In the genomic region with DNA sequence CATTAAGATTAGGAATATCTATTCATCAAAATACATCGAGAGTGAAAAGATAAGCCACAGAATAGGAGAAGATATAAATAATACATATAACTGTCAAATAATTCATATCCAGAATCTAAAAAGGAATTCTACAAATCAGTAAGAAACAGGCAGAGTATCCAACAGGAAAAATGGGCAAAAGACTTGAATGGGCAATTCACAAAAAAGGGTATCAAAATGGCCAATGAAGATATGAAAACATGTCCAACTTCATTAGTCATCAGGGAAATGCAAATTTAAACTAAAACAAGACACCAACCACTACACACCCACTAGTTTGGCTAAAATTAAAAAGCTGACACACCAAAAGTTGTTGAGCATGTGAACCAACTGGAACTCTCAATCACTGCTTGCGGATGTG, we compare ENCODE assay signal across 39 cellular contexts.
"Had no signal": no experiment of that assay in that cellular context is flagged by ENCODE, and none has a peak within 500 bp of the region (broad histone marks: within the 10 kb centered on the region; RNA-seq: fewer than 3 reads in every experiment).

No MANE protein-coding gene starts in this region.

- H3K4me3 Mint-ChIP-seq: activated naive CD4-positive, alpha-beta T cell treated with anti-CD3 and anti-CD28 coated beads for 36 hours; activated naive CD4-positive, alpha-beta T cell treated with anti-CD3 and anti-CD28 coated beads, Interleukin-2, amount 10 ng/mL, durations not matched to agents 7 days and 5 days; activated naive CD4-positive, alpha-beta T cell treated with anti-CD3 and anti-CD28 coated beads, Interleukin-2, amount 50 U/mL, for 24 hours; activated naive CD8-positive, alpha-beta T cell; activated naive CD8-positive, alpha-beta T cell treated with anti-CD3 and anti-CD28 coated beads for 36 hours; activated naive CD8-positive, alpha-beta T cell treated with anti-CD3 and anti-CD28 coated beads, Interleukin-2, amount 10 ng/mL, durations not matched to agents 7 days and 5 days; activated naive CD8-positive, alpha-beta T cell treated with anti-CD3 and anti-CD28 coated beads, Interleukin-2, amount 50 U/mL, for 24 hours; activated T-cell treated with anti-CD3 and anti-CD28 coated beads, Interleukin-2, amount 50 U/mL, for 24 hours; activated T-cell treated with anti-CD3 and anti-CD28 coated beads, Interleukin-2, amount 50 U/mL, for 4 hours; activated T-cell treated with anti-CD3 and anti-CD28 coated beads, Interleukin-2, amount 50 U/mL, for 72 hours; activated T-helper 1 cell treated with anti-CD3 and anti-CD28 coated beads, Interleukin-12 subunit alpha, Interleukin-12 subunit beta, Interleukin-2, Interleukin-4 antibody, amounts not matched to agents 30 ng/mL and 10 ng/mL and 1 ng/mL, durations not matched to agents 14 hours and 24 hours and 36 hours; activated T-helper 17 cell treated with anti-CD3 and anti-CD28 coated beads, Interleukin-2, amount 50 U/mL, for 72 hours; brain; central memory CD8-positive, alpha-beta T cell had no signal

- H3K27me3 Mint-ChIP-seq: activated naive CD4-positive, alpha-beta T cell treated with anti-CD3 and anti-CD28 coated beads, Interleukin-2, amount 10 ng/mL, durations not matched to agents 7 days and 5 days had no signal

- H3K27me3 ChIP-seq: adrenal gland, ascending aorta, body of pancreas, brain microvascular endothelial cell, breast epithelium, cardiac muscle cell had no signal

- H3K27ac Mint-ChIP-seq: activated naive CD4-positive, alpha-beta T cell treated with anti-CD3 and anti-CD28 coated beads for 36 hours; activated naive CD4-positive, alpha-beta T cell treated with anti-CD3 and anti-CD28 coated beads, Interleukin-2, amount 10 ng/mL, durations not matched to agents 7 days and 5 days; activated naive CD4-positive, alpha-beta T cell treated with anti-CD3 and anti-CD28 coated beads, Interleukin-2, amount 50 U/mL, for 24 hours; activated naive CD4-positive, alpha-beta T cell treated with anti-CD3 and anti-CD28 coated beads, Interleukin-2, amount 50 U/mL, for 72 hours; activated naive CD8-positive, alpha-beta T cell; activated naive CD8-positive, alpha-beta T cell treated with anti-CD3 and anti-CD28 coated beads for 36 hours; activated naive CD8-positive, alpha-beta T cell treated with anti-CD3 and anti-CD28 coated beads, Interleukin-2, amount 10 ng/mL, durations not matched to agents 7 days and 5 days; activated naive CD8-positive, alpha-beta T cell treated with anti-CD3 and anti-CD28 coated beads, Interleukin-2, amount 50 U/mL, for 24 hours; activated T-cell treated with anti-CD3 and anti-CD28 coated beads, Interleukin-2, amount 50 U/mL, for 24 hours; activated T-cell treated with anti-CD3 and anti-CD28 coated beads, Interleukin-2, amount 50 U/mL, for 72 hours; activated T-helper 1 cell treated with anti-CD3 and anti-CD28 coated beads, Interleukin-12 subunit alpha, Interleukin-12 subunit beta, Interleukin-2, Interleukin-4 antibody, amounts not matched to agents 30 ng/mL and 10 ng/mL and 1 ng/mL, durations not matched to agents 14 hours and 24 hours and 36 hours; activated T-helper 17 cell treated with anti-CD3 and anti-CD28 coated beads, Interleukin-2, amount 50 U/mL, for 72 hours; activated T-helper 2 cell treated with anti-CD3 and anti-CD28 coated beads, Interferon-gamma antibody, Interleukin-2, Interleukin-4, amounts not matched to agents 10 μg/mL and 5 μg/mL and 100 μg/mL, durations not matched to agents 14 hours and 24 hours and 36 hours; brain had no signal

- H3K4me3 ChIP-seq: adrenal gland, ascending aorta, body of pancreas, breast epithelium, cardiac muscle cell had no signal

- H3K27ac ChIP-seq: adrenal gland, ascending aorta, body of pancreas, brain microvascular endothelial cell, breast epithelium, cardiac muscle cell had no signal

- H3K36me3 ChIP-seq: adrenal gland, ascending aorta, brain microvascular endothelial cell, breast epithelium, cardiac muscle cell had no signal

- ATAC-seq: activated naive CD4-positive, alpha-beta T cell treated with anti-CD3 and anti-CD28 coated beads, Interleukin-2, amount 50 U/mL, for 72 hours; activated naive CD8-positive, alpha-beta T cell treated with anti-CD3 and anti-CD28 coated beads, Interleukin-2, amount 50 U/mL, for 24 hours; activated T-cell treated with anti-CD3 and anti-CD28 coated beads, Interleukin-2, amount 50 U/mL, for 4 hours; activated T-cell treated with anti-CD3 and anti-CD28 coated beads, Interleukin-2, amount 50 U/mL, for 72 hours; activated T-helper 17 cell treated with anti-CD3 and anti-CD28 coated beads, Interleukin-2, amount 50 U/mL, for 72 hours; body of pancreas had no signal

- FAIRE-seq: astrocyte, bronchial epithelial cell had no signal

- H3K36me3 Mint-ChIP-seq: activated naive CD4-positive, alpha-beta T cell treated with anti-CD3 and anti-CD28 coated beads, Interleukin-2, amount 10 ng/mL, durations not matched to agents 7 days and 5 days; activated naive CD8-positive, alpha-beta T cell treated with anti-CD3 and anti-CD28 coated beads for 36 hours; activated naive CD8-positive, alpha-beta T cell treated with anti-CD3 and anti-CD28 coated beads, Interleukin-2, amount 10 ng/mL, durations not matched to agents 7 days and 5 days had no signal

- H3K4me1 ChIP-seq: adrenal gland, ascending aorta, body of pancreas, breast epithelium had no signal

- H3K4me1 Mint-ChIP-seq: activated naive CD4-positive, alpha-beta T cell treated with anti-CD3 and anti-CD28 coated beads, Interleukin-2, amount 10 ng/mL, durations not matched to agents 7 days and 5 days; activated naive CD4-positive, alpha-beta T cell treated with anti-CD3 and anti-CD28 coated beads, Interleukin-2, amount 50 U/mL, for 24 hours; activated naive CD8-positive, alpha-beta T cell treated with anti-CD3 and anti-CD28 coated beads for 36 hours; activated naive CD8-positive, alpha-beta T cell treated with anti-CD3 and anti-CD28 coated beads, Interleukin-2, amount 10 ng/mL, durations not matched to agents 7 days and 5 days; activated naive CD8-positive, alpha-beta T cell treated with anti-CD3 and anti-CD28 coated beads, Interleukin-2, amount 50 U/mL, for 24 hours; activated T-helper 17 cell treated with anti-CD3 and anti-CD28 coated beads, Interleukin-2, amount 50 U/mL, for 72 hours; brain; central memory CD8-positive, alpha-beta T cell had no signal

- DNase-seq: activated effector memory CD4-positive, alpha-beta T cell treated with anti-CD3 and anti-CD28 coated beads, Interleukin-2, amount 50 U/mL, for 16 hours; activated effector memory CD4-positive, alpha-beta T cell treated with Interleukin-2 at 50 U/mL for 16 hours; activated gamma-delta T cell; activated gamma-delta T cell treated with Interleukin-2 at 50 U/mL for 16 hours; activated naive CD4-positive, alpha-beta T cell; activated naive CD4-positive, alpha-beta T cell treated with anti-CD3 and anti-CD28 coated beads for 36 hours; activated naive CD4-positive, alpha-beta T cell treated with anti-CD3 and anti-CD28 coated beads, Interleukin-2, amount 10 ng/mL, durations not matched to agents 7 days and 5 days; activated naive CD4-positive, alpha-beta T cell treated with anti-CD3 and anti-CD28 coated beads, Interleukin-2, amount 50 U/mL, for 16 hours; activated naive CD4-positive, alpha-beta T cell treated with Interleukin-2 at 50 U/mL for 16 hours; activated naive CD8-positive, alpha-beta T cell treated with anti-CD3 and anti-CD28 coated beads for 36 hours; activated naive CD8-positive, alpha-beta T cell treated with anti-CD3 and anti-CD28 coated beads, Interleukin-2, amount 10 ng/mL, durations not matched to agents 7 days and 5 days; activated naive CD8-positive, alpha-beta T cell treated with anti-CD3 and anti-CD28 coated beads, Interleukin-2, amount 50 U/mL, for 24 hours; activated T-cell treated with anti-CD3 and anti-CD28 coated beads, Interleukin-2, amount 50 U/mL, for 24 hours; activated T-cell treated with anti-CD3 and anti-CD28 coated beads, Interleukin-2, amount 50 U/mL, for 4 hours; activated T-cell treated with anti-CD3 and anti-CD28 coated beads, Interleukin-2, amount 50 U/mL, for 48 hours; activated T-cell treated with anti-CD3 and anti-CD28 coated beads, Interleukin-2, amount 50 U/mL, for 72 hours; adrenal gland; amniotic stem cell; amygdala; anterior cingulate cortex; aorta; body of pancreas; brain microvascular endothelial cell; caudate nucleus; central memory CD4-positive, alpha-beta T cell; cerebellar nuclear complex had no signal
